In the genomic region with DNA sequence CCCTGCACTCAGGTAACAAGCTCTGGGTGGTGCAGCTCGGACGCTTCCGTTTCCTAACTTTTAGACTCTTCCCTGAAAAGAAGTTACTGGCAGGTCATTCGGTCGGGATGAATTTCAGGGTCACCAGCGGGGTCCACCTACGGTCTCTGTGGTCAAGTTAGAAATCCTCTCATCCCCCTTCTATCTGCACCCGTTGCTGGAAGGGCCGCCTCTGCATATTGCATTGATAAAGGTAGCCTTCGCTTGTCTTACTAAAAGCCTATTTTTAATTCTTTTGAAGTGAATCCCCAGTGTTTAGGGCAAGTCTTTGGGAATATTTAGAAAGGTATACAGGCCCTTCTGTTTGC, we compare ENCODE assay signal across 9 cellular contexts. TPM values are rescaled to one million over a fixed set of nuclear protein-coding genes. Genes with fewer than 3 reads are reported as not detected.
DNase-seq lines count a peak whose midpoint lies in the region; ATAC-seq and TF ChIP-seq lines count a peak whose summit lies in the region.
"Had no signal": no experiment of that assay in that cellular context is flagged by ENCODE, and none has a peak within 500 bp of the region (broad histone marks: within the 10 kb centered on the region; RNA-seq: fewer than 3 reads in every experiment).

No MANE protein-coding gene starts in this region.

- peak overlapping the region; percentile 59 to 99 (median 87) for H3K4me3 ChIP-seq in esophagus squamous epithelium
- H3K4me3 ChIP-seq in retinal pigment epithelial cell (ENCODE audit: low read length), result peak overlapping the region; percentile 85

- TF ChIP-seq CTCF in esophagus squamous epithelium (IDR thresholded peaks at IDR 0.05) (no peak), retinal pigment epithelial cell (conservative IDR thresholded peaks at IDR 0.05; ENCODE audit: low read depth, low read length) (no peak)

- H3K27me3 ChIP-seq in esophagus squamous epithelium, result no peaks in the 10 kb centered on the region

- DNase-seq in RKO (ENCODE audit: low spot score) (peak; percentile 24), esophagus squamous epithelium (lab: John Stamatoyannopoulos, UW) (no peak), retinal pigment epithelial cell (ENCODE audit: low read depth) (no peak), HuH-7 (ENCODE audit: low spot score) (no peak)
- no peak for DNase-seq in activated CD4-positive, alpha-beta T cell treated with anti-CD3 and anti-CD28 coated beads for 48 hours

- peaks cover 0 to 20% (median 3%) of the 10 kb centered on the region in 3 donors for H3K36me3 ChIP-seq in esophagus squamous epithelium

- 0 to 1% methylated on average over 7 to 9 of the region's 10 CpGs for WGBS in esophagus squamous epithelium, 2 donors

- TF ChIP-seq POLR2A in esophagus squamous epithelium (IDR thresholded peaks at IDR 0.05), result no peak

- ATAC-seq in GM21529 (IDR thresholded peaks at IDR 0.05; ENCODE audit: unreplicated experiment) (peak; percentile 3), HG03045 (IDR thresholded peaks at IDR 0.05; ENCODE audit: unreplicated experiment) (no peak), HG03175 (IDR thresholded peaks at IDR 0.05; ENCODE audit: unreplicated experiment) (no peak)

- peak overlapping the region; percentile 71 to 93 (median 91) for H3K27ac ChIP-seq in esophagus squamous epithelium

- peaks cover 20 to 45% (median 23%) of the 10 kb centered on the region in 3 donors for H3K4me1 ChIP-seq in esophagus squamous epithelium

- no peaks in the 10 kb centered on the region for H3K9me3 ChIP-seq in esophagus squamous epithelium

- intact Hi-C loops in esophagus squamous epithelium (cut with DNase I), result no loop called here

RNA-seq across cellular contexts. Expression of a gene that starts 0.7 kb away (rescaled TPM):
- 10 to 100 TPM; 12.1 to 39.9 (median 23.0) TPM for total RNA-seq in esophagus squamous epithelium

RNA-seq across cellular contexts. Expression of a gene that starts 47.3 kb away (rescaled TPM):
- total RNA-seq in esophagus squamous epithelium, result under 1 TPM in 1 of 4 donors, not detected in 3; 0.19 TPM
- total RNA-seq: SK-MEL-5 had no signal

RNA-seq across cellular contexts. Expression of a gene that starts 56.1 kb away (rescaled TPM):
- 1 to 10 TPM; 2.6 to 7.2 (median 5.9) TPM for total RNA-seq in esophagus squamous epithelium

RNA-seq across cellular contexts. Expression of a gene that starts 56.2 kb away (rescaled TPM):
- 10 to 100 TPM in 3 of 4 donors, 1 to 10 TPM in 1; 8.2 to 19.8 (median 13.8) TPM for total RNA-seq in esophagus squamous epithelium
